18 cellular contexts compared by ENCODE assay signal in genomic region chr1:68221971-68222355, GRCh38. TPM values are rescaled to one million over a fixed set of nuclear protein-coding genes. Genes with fewer than 3 reads are reported as not detected.
A peak's percentile ranks its signal among the peaks of the same experiment; 100 is the strongest.
DNase-seq lines count a peak whose midpoint lies in the region; ATAC-seq and TF ChIP-seq lines count a peak whose summit lies in the region.
"Had no signal": no experiment of that assay in that cellular context is flagged by ENCODE, and none has a peak within 500 bp of the region (broad histone marks: within the 10 kb centered on the region; RNA-seq: fewer than 3 reads in every experiment).

No MANE protein-coding gene starts in this region.

- H3K4ac ChIP-seq in IMR-90 (ENCODE audit: low read depth, low read length), result no peak overlapping the region

- H3K79me1 ChIP-seq in IMR-90 (ENCODE audit: low read depth in 1 of 2, low read length in 2 of 2), result peaks cover 41 to 80% of the 10 kb centered on the region in 2 experiments

- H3K79me2 ChIP-seq in mammary epithelial cell (ENCODE audit: insufficient read depth, low read length), result peaks cover 75% of the 10 kb centered on the region

- H4K20me1 ChIP-seq in IMR-90 (ENCODE audit: insufficient read depth, low read length) (peaks cover 44% of the 10 kb centered on the region), mammary epithelial cell (ENCODE audit: insufficient read depth, low read length) (no peaks in the 10 kb centered on the region)

- no peak overlapping the region for H3K27ac Mint-ChIP-seq in activated T-cell treated with anti-CD3 and anti-CD28 coated beads, Interleukin-2, amount 50 U/mL, for 72 hours
- H3K27ac Mint-ChIP-seq: stimulated activated naive B cell treated with anti-CD40 and anti-IgM and Interleukin-4, amounts not matched to agents 10 μg/mL and 1 μg/mL and 100 μg/mL, for 72 hours; T-helper 1 cell treated with Interleukin-12 subunit alpha and Interleukin-12 subunit beta and Interleukin-4 antibody, amounts not matched to agents 30 μg/mL and 1 μg/mL, for 36 hours had no signal

- no peak overlapping the region for H2BK120ac ChIP-seq in IMR-90 (ENCODE audit: low read depth, low read length)

- H2BK20ac ChIP-seq in IMR-90 (ENCODE audit: low read depth, low read length), result no peak overlapping the region

- DNase-seq in IMR-90 (peak; percentile 70), mammary epithelial cell (peak; percentile 58), iris pigment epithelial cell (ENCODE audit: low read depth) (peak; percentile 78), tibial artery (no peak), NCI-H82 (lab: John Stamatoyannopoulos, UW) (no peak), NCI-H1092 treated with DMSO at 0.1 percent for 48 hours (lab: John Stamatoyannopoulos, UW) (no peak)
- DNase-seq in activated T-cell treated with anti-CD3 and anti-CD28 coated beads, Interleukin-2, amount 50 U/mL, for 72 hours, result no peak
- DNase-seq: activated CD4-positive, alpha-beta T cell treated with anti-CD3 and anti-CD28 coated beads, Interleukin-2, amount 50 U/mL, for 1 hour; GF-D8; H7; NCI-H2227 treated with DMSO at 0.1 percent for 48 hours; retina; stimulated activated CD4-positive, alpha-beta T cell treated with anti-CD3 and anti-CD28 coated beads, Interleukin-4, amount 100 ng/mL, for 24 hours; stimulated activated naive B cell treated with anti-CD40 and anti-IgM and Interleukin-4, amounts not matched to agents 10 μg/mL and 1 μg/mL and 100 μg/mL, for 72 hours had no signal

- no peak overlapping the region; the same call in 1 of the 2 replicates for H3K56ac ChIP-seq in IMR-90 (ENCODE audit: extremely low read depth, insufficient read depth, low read length)

- H4K91ac ChIP-seq in IMR-90 (ENCODE audit: insufficient read depth, low read depth, low read length), result no peak overlapping the region

- no peak overlapping the region for H2AK5ac ChIP-seq in IMR-90 (ENCODE audit: low read depth, low read length)

- no peak overlapping the region for H4K8ac ChIP-seq in IMR-90 (ENCODE audit: low read depth in 2 of 2, low read length in 2 of 2)

- H3K9me3 ChIP-seq in IMR-90 (ENCODE audit: control insufficient read depth, insufficient read depth, low read length), result no peaks in the 10 kb centered on the region
- H3K9me3 ChIP-seq in mammary epithelial cell (replicated peaks; ENCODE audit: insufficient read depth, low read length), result no peaks in the 10 kb centered on the region
- no peaks in the 10 kb centered on the region for H3K9me3 ChIP-seq in tibial artery

- H3K4me1 Mint-ChIP-seq in activated T-cell treated with anti-CD3 and anti-CD28 coated beads, Interleukin-2, amount 50 U/mL, for 72 hours (ENCODE audit: low read depth), result no peaks in the 10 kb centered on the region
- H3K4me1 Mint-ChIP-seq: central memory CD8-positive, alpha-beta T cell; stimulated activated naive B cell treated with anti-CD40 and anti-IgM and Interleukin-4, amounts not matched to agents 10 μg/mL and 1 μg/mL and 100 μg/mL, for 72 hours had no signal

- no peak overlapping the region for H3K23ac ChIP-seq in IMR-90 (ENCODE audit: low read depth, low read length)

- H3K9me1 ChIP-seq in IMR-90 (ENCODE audit: insufficient read depth, low read length), result peaks cover 20% of the 10 kb centered on the region

- ATAC-seq in IMR-90 (ENCODE audit: low read depth) (peak; percentile 80), GM19023 (IDR thresholded peaks at IDR 0.05; ENCODE audit: unreplicated experiment) (no peak)
- ATAC-seq in activated T-cell treated with anti-CD3 and anti-CD28 coated beads, Interleukin-2, amount 50 U/mL, for 72 hours (replicated peaks in 1 of 2), result no peak
- ATAC-seq: stimulated activated naive B cell treated with anti-CD40 and anti-IgM and Interleukin-4, amounts not matched to agents 10 μg/mL and 1 μg/mL and 100 μg/mL, for 72 hours had no signal

- dilution Hi-C loops in IMR-90 (cut with HindIII; ENCODE audit: low sequenced_read_pairs, unreplicated experiment) (no loop called here), mammary epithelial cell (cut with HindIII; ENCODE audit: low sequenced_read_pairs) (no loop called here)

- H3K14ac ChIP-seq in IMR-90 (replicated peaks; ENCODE audit: low read depth, low read length), result no peak overlapping the region

- TF ChIP-seq RAD21 in IMR-90 (IDR thresholded peaks at IDR 0.05; ENCODE audit: low read length), result no peak

- BruUV-seq in IMR-90 (replicated peaks; lab: Mats Ljungman, UMichigan), result no TSS peak
- BruUV-seq in mammary epithelial cell (replicated peaks; lab: Mats Ljungman, UMichigan), result no TSS peak

- intact Hi-C loops in IMR-90 (cut with micrococcal nuclease) (loop anchor here (2.0 to 5.0 kb wide), 2 partner anchors 43 to 680 kb away; no protein-coding TSS in a partner anchor), mammary epithelial cell (cut with micrococcal nuclease) (no loop called here), tibial artery (cut with DNase I; ENCODE audit: low total_unique reads) (no loop called here)

- in situ Hi-C loops in IMR-90 (cut with MboI; ENCODE audit: low sequenced_read_pairs), result no loop called here
- in situ Hi-C loops in mammary epithelial cell (cut with MboI; ENCODE audit: low sequenced_read_pairs in 2 of 2), result no loop called here

- H3K4me2 ChIP-seq in IMR-90 (ENCODE audit: low read depth, low read length) (peak overlapping the region; percentile 61), mammary epithelial cell (ENCODE audit: insufficient read depth, low read depth, low read length) (peak overlapping the region; percentile 79)

- CTCF ChIA-PET in IMR-90 (lab: Yijun Ruan, JAX), result interaction anchor here (0.6 kb wide), 1 partner anchor 10 kb away, joined by 3 read pairs; the partner anchor contains the start of gene WLS
- CTCF ChIA-PET in mammary epithelial cell (lab: Charles Lee; ENCODE audit: low non-redundant PET), result no interaction called here

- no peak overlapping the region for H3K27ac ChIP-seq in IMR-90 (ENCODE audit: insufficient read depth, low read length)
- H3K27ac ChIP-seq in mammary epithelial cell (ENCODE audit: insufficient read depth, low read depth, low read length), result peak overlapping the region; percentile 74
- peak overlapping the region; percentile 25 to 26 for H3K27ac ChIP-seq in tibial artery

- no peak for TF ChIP-seq POLR2A in IMR-90 (IDR thresholded peaks at IDR 0.05; ENCODE audit: low read depth, low read length)

- H3K27me3 Mint-ChIP-seq in activated T-cell treated with anti-CD3 and anti-CD28 coated beads, Interleukin-2, amount 50 U/mL, for 72 hours (ENCODE audit: low read depth), result peaks cover 7% of the 10 kb centered on the region

- H4K5ac ChIP-seq in IMR-90 (ENCODE audit: low read depth, low read length), result no peak overlapping the region

- H2BK15ac ChIP-seq in IMR-90 (ENCODE audit: low read depth, low read length), result no peak overlapping the region

- H3K9me3 Mint-ChIP-seq in activated T-cell treated with anti-CD3 and anti-CD28 coated beads, Interleukin-2, amount 50 U/mL, for 72 hours, result peaks cover 0 to 3% of the 10 kb centered on the region in 2 donors
- H3K9me3 Mint-ChIP-seq: stimulated activated naive B cell treated with anti-CD40 and anti-IgM and Interleukin-4, amounts not matched to agents 10 μg/mL and 1 μg/mL and 100 μg/mL, for 72 hours; T-helper 1 cell treated with Interleukin-12 subunit alpha and Interleukin-12 subunit beta and Interleukin-4 antibody, amounts not matched to agents 30 μg/mL and 1 μg/mL, for 36 hours had no signal

- H3K4me1 ChIP-seq in IMR-90 (ENCODE audit: control insufficient read depth, insufficient read depth, low read length) (peaks cover 21% of the 10 kb centered on the region), mammary epithelial cell (ENCODE audit: insufficient read depth, low read length) (peaks cover 58% of the 10 kb centered on the region), tibial artery (peaks cover 0 to 41% (median 12%) of the 10 kb centered on the region in 4 donors)

- TF ChIP-seq CTCF in IMR-90 (conservative IDR thresholded peaks at IDR 0.05; ENCODE audit: low read depth, low read length) (no peak), mammary epithelial cell (conservative IDR thresholded peaks at IDR 0.05 in 1 of 2, IDR thresholded peaks at IDR 0.05 in 1 of 2; ENCODE audit: extremely low read depth in 1 of 2, insufficient read depth in 1 of 2, low read depth in 1 of 2, low read length in 2 of 2) (no peak), tibial artery (IDR thresholded peaks at IDR 0.05) (no peak)

- no peak overlapping the region for H3K4me3 Mint-ChIP-seq in activated T-cell treated with anti-CD3 and anti-CD28 coated beads, Interleukin-2, amount 50 U/mL, for 72 hours
- H3K4me3 Mint-ChIP-seq: central memory CD8-positive, alpha-beta T cell; stimulated activated naive B cell treated with anti-CD40 and anti-IgM and Interleukin-4, amounts not matched to agents 10 μg/mL and 1 μg/mL and 100 μg/mL, for 72 hours; T-helper 1 cell treated with Interleukin-12 subunit alpha and Interleukin-12 subunit beta and Interleukin-4 antibody, amounts not matched to agents 30 μg/mL and 1 μg/mL, for 36 hours had no signal

- no peak overlapping the region for H2AK9ac ChIP-seq in IMR-90 (replicated peaks; ENCODE audit: low read depth, low read length, poor library complexity)

- peak overlapping the region; percentile 20 for H2BK5ac ChIP-seq in IMR-90 (ENCODE audit: low read depth, low read length, poor library complexity, severe bottlenecking)

- no peak overlapping the region for H3K9ac ChIP-seq in IMR-90 (ENCODE audit: low read depth, low read length)
- peak overlapping the region; percentile 16 for H3K9ac ChIP-seq in mammary epithelial cell (ENCODE audit: insufficient read depth, low read length)

- H3K36me3 ChIP-seq in IMR-90 (ENCODE audit: control insufficient read depth, insufficient read depth, low read length) (peaks cover 2% of the 10 kb centered on the region), mammary epithelial cell (ENCODE audit: insufficient read depth, low read length) (no peaks in the 10 kb centered on the region), tibial artery (no peaks in the 10 kb centered on the region)

- H3K18ac ChIP-seq in IMR-90 (ENCODE audit: low read depth, low read length), result 0 out of 2 replicates have a peak overlapping the region, but pooled peaks have one; percentile 18

- H3K27me3 ChIP-seq in IMR-90 (ENCODE audit: control insufficient read depth, insufficient read depth, low read length), result no peaks in the 10 kb centered on the region
- no peaks in the 10 kb centered on the region for H3K27me3 ChIP-seq in mammary epithelial cell (ENCODE audit: insufficient read depth, low read length)
- H3K27me3 ChIP-seq in tibial artery, result no peaks in the 10 kb centered on the region

- no peaks in the 10 kb centered on the region for H3K36me3 Mint-ChIP-seq in activated T-cell treated with anti-CD3 and anti-CD28 coated beads, Interleukin-2, amount 50 U/mL, for 72 hours (ENCODE audit: insufficient read depth in 2 of 2)
- H3K36me3 Mint-ChIP-seq: stimulated activated naive B cell treated with anti-CD40 and anti-IgM and Interleukin-4, amounts not matched to agents 10 μg/mL and 1 μg/mL and 100 μg/mL, for 72 hours had no signal

- POLR2A ChIA-PET in IMR-90 (lab: Charles Lee; ENCODE audit: unreplicated experiment), result interaction anchor here (0.5 kb wide), 1 partner anchor 11 kb away, joined by 4 read pairs; no protein-coding TSS in a partner anchor

- H2AFZ ChIP-seq in IMR-90 (replicated peaks; ENCODE audit: low read length, poor library complexity) (no peak overlapping the region), mammary epithelial cell (ENCODE audit: low read depth, low read length) (no peak overlapping the region)

- no CpG with 5 or more reads among the region's 6 CpGs for WGBS in IMR-90 (ENCODE audit: extremely low coverage in 2 of 2, insufficient read length in 1 of 2), 2 experiments
- 1% methylated on average over 6 of the region's 6 CpGs for WGBS in mammary epithelial cell (ENCODE audit: low coverage, missing lambda C conversion rate)

- H3K4me3 ChIP-seq in IMR-90 (ENCODE audit: insufficient read depth, low read depth, low read length) (no peak overlapping the region), mammary epithelial cell (replicated peaks in 1 of 3; ENCODE audit: insufficient read depth in 1 of 3, low read depth in 2 of 3, low read length in 3 of 3) (peak overlapping the region; percentile 8 to 31 (median 24)), tibial artery (no peak overlapping the region)

RNA-seq across cellular contexts. Expression of gene WLS, which starts 10.4 kb away (rescaled TPM):
- 139 and 157 TPM in 2 replicates for total RNA-seq in IMR-90 (2012; rRNA removed)
- 105 and 152 TPM in 2 replicates for polyA plus RNA-seq in IMR-90 (2012; rRNA removed)
- 50.8 and 60.3 TPM in 2 replicates for polyA plus RNA-seq in IMR-90 (2012; cell fraction: cytosol; rRNA removed)
- polyA plus RNA-seq in IMR-90 (2012; cell fraction: nucleus; rRNA removed; ENCODE audit: low replicate concordance), result 47.7 and 165 TPM in 2 replicates
- total RNA-seq in mammary epithelial cell, result 100 to 1,000 TPM in 1 of 2 donors, 10 to 100 TPM in 1; 93.9 to 113 TPM
- polyA plus RNA-seq in mammary epithelial cell, result 64.1 TPM
- polyA minus RNA-seq in mammary epithelial cell, result 179 TPM
- not detected for total RNA-seq in activated T-cell treated with anti-CD3 and anti-CD28 coated beads, Interleukin-2, amount 50 U/mL, for 72 hours
- total RNA-seq: OCI-LY7 had no signal

Comparison
In these comparisons a context has a peak if more than half of its experiments do, and no peak if none do; other contexts are left out.
1. DNase-seq: peak in IMR-90 (single experiment), mammary epithelial cell (single experiment) and iris pigment epithelial cell (single experiment); none in tibial artery (0 of 2), NCI-H82 (single experiment), NCI-H1092 treated with DMSO at 0.1 percent for 48 hours (single experiment) and activated T-cell treated with anti-CD3 and anti-CD28 coated beads, Interleukin-2, amount 50 U/mL, for 72 hours (0 of 2).
2. H3K4me3 ChIP-seq: peak in mammary epithelial cell (3 of 3); none in IMR-90 (single experiment) and tibial artery (0 of 2).
3. RNA of gene WLS, which starts 10.4 kb away (total RNA-seq): 139 to 157 TPM in IMR-90 and 93.9 to 113 TPM in mammary epithelial cell; not detected in activated T-cell treated with anti-CD3 and anti-CD28 coated beads, Interleukin-2, amount 50 U/mL, for 72 hours; every median in the first group is over 10 times any median in the second.